ENCODE assay signal across 26 cellular contexts in the genomic region with DNA sequence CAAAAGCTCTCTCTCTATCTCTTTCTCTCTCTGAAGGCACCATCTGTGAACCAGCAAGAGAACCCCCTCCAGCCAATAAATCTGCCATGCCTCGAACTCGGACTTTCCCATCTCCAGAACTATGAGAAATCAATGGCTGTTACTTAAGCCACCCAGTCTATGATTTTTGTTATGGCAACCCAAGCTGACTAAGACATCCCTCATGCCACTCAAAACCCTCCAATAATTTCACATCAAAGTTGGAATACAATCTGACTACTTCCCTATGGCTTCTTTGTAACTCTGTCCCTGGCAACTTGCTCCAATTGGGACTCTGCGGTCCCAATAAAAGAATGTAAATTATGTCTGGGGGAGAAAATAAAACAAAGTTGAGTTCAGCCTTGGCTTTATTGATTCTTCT.
"Had no signal": no experiment of that assay in that cellular context is flagged by ENCODE, and none has a peak within 500 bp of the region (broad histone marks: within the 10 kb centered on the region; RNA-seq: fewer than 3 reads in every experiment).

No MANE protein-coding gene starts in this region.

- H3K27ac ChIP-seq: suprapubic skin, testis, thoracic aorta, thyroid gland, tibial artery, tibial nerve, transverse colon, upper lobe of left lung, upper lobe of right lung, uterus had no signal

- FAIRE-seq: urothelium cell line had no signal

- H3K9me3 ChIP-seq: testis, thyroid gland, transverse colon, upper lobe of right lung, uterus had no signal

- H3K36me3 ChIP-seq: suprapubic skin, thoracic aorta, thyroid gland, tibial artery, tibial nerve, transverse colon, upper lobe of left lung, upper lobe of right lung, uterus had no signal

- DNase-seq: stimulated activated CD4-positive, alpha-beta T cell treated with anti-CD3 and anti-CD28 coated beads, Interleukin-2, amount 100 ng/mL, for 24 hours; stimulated activated CD4-positive, alpha-beta T cell treated with anti-CD3 and anti-CD28 coated beads, Interleukin-2, amount 100 ng/mL, for 48 hours; stimulated activated CD4-positive, alpha-beta T cell treated with anti-CD3 and anti-CD28 coated beads, Interleukin-4, amount 100 ng/mL, for 1 hour; stimulated activated CD4-positive, alpha-beta T cell treated with anti-CD3 and anti-CD28 coated beads, Interleukin-4, amount 100 ng/mL, for 24 hours; stimulated activated CD4-positive, alpha-beta T cell treated with anti-CD3 and anti-CD28 coated beads, Interleukin-4, amount 100 ng/mL, for 4 hours; stimulated activated CD8-positive, alpha-beta memory T cell treated with anti-CD3 and anti-CD28 coated beads, Interleukin-4, amount 100 ng/mL, for 48 hours; stimulated activated naive B cell treated with anti-CD40 and anti-IgM and Interleukin-4, amounts not matched to agents 10 μg/mL and 1 μg/mL and 100 μg/mL, for 72 hours; stimulated activated naive CD4-positive, alpha-beta T cell; stimulated activated naive CD4-positive, alpha-beta T cell treated with Interleukin-2 at 50 U/mL for 16 hours; stimulated activated naive CD8-positive, alpha-beta T cell treated with anti-CD3 and anti-CD28 coated beads, Interleukin-15, amount 100 ng/mL, for 72 hours; stimulated activated naive CD8-positive, alpha-beta T cell treated with anti-CD3 and anti-CD28 coated beads, Interleukin-15, Interleukin-2, amounts not matched to agents 100 U/mL and 50 U/mL, for 24 hours; substantia nigra; testis; thyroid gland; transverse colon; trophoblast cell; upper lobe of left lung; upper lobe of right lung; uterus had no signal

- ATAC-seq: stimulated activated effector memory CD8-positive, alpha-beta T cell treated with anti-CD3 and anti-CD28 coated beads, Interleukin-12 subunit alpha, Interleukin-12 subunit beta, amount 100 ng/mL, for 72 hours; stimulated activated memory B cell treated with anti-CD40 and anti-IgM and Interleukin-4, amounts not matched to agents 10 μg/mL and 1 μg/mL and 100 μg/mL, for 72 hours; stimulated activated naive B cell treated with anti-CD40 and anti-IgM and Interleukin-4, amounts not matched to agents 10 μg/mL and 1 μg/mL and 100 μg/mL, for 72 hours; stimulated activated naive CD8-positive, alpha-beta T cell treated with anti-CD3 and anti-CD28 coated beads, Interleukin-15, amount 100 ng/mL, for 72 hours; stimulated activated naive CD8-positive, alpha-beta T cell treated with anti-CD3 and anti-CD28 coated beads, Interleukin-15, Interleukin-2, amounts not matched to agents 100 U/mL and 50 U/mL, for 24 hours; upper lobe of right lung had no signal

- H3K27me3 ChIP-seq: suprapubic skin, testis, thyroid gland, tibial artery, tibial nerve, transverse colon, upper lobe of left lung, upper lobe of right lung, uterus had no signal

- H3K4me3 ChIP-seq: suprapubic skin, testis, thoracic aorta, thyroid gland, tibial artery, tibial nerve, transverse colon, upper lobe of left lung, upper lobe of right lung, uterus had no signal

- H3K4me1 ChIP-seq: suprapubic skin, testis, thyroid gland, tibial artery, tibial nerve, transverse colon, upper lobe of left lung, upper lobe of right lung, uterus had no signal
